8 cellular contexts compared by ENCODE assay signal in genomic region chr14:21734457-21735074, GRCh38.
DNase-seq lines count a peak whose midpoint lies in the region; ATAC-seq, FAIRE-seq and TF ChIP-seq lines count a peak whose summit lies in the region.

No MANE protein-coding gene starts in this region.

- H3K27me3 Mint-ChIP-seq in CD8-positive, alpha-beta T cell (ENCODE audit: low read depth) = peaks cover 33% of the 10 kb centered on the region
- peaks cover 30% of the 10 kb centered on the region for H3K27me3 Mint-ChIP-seq in activated T-cell treated with anti-CD3 and anti-CD28 coated beads, Interleukin-2, amount 50 U/mL, for 72 hours (ENCODE audit: low read depth)

- CTCF ChIA-PET in CD8-positive, alpha-beta T cell (lab: Charles Lee) = interaction anchor here (0.6 to 2.2 kb wide), 17 partner anchors 8 to 1658 kb away, joined by 3 to 32 read pairs (median 3); partner anchors contain the start of gene AJUBA

- H3K9me3 ChIP-seq in CD8-positive, alpha-beta T cell (ENCODE audit: low read length) = no peaks in the 10 kb centered on the region
- H3K9me3 ChIP-seq in kidney (ENCODE audit: control insufficient read depth in 1 of 2, low read length in 2 of 2) = no peaks in the 10 kb centered on the region

- H3K36me3 Mint-ChIP-seq in CD8-positive, alpha-beta T cell = no peaks in the 10 kb centered on the region
- H3K36me3 Mint-ChIP-seq in activated T-cell treated with anti-CD3 and anti-CD28 coated beads, Interleukin-2, amount 50 U/mL, for 72 hours (ENCODE audit: insufficient read depth in 2 of 2) = no peaks in the 10 kb centered on the region

- H3K27ac Mint-ChIP-seq in CD8-positive, alpha-beta T cell = peak overlapping the region; percentile 37
- H3K27ac Mint-ChIP-seq in activated T-cell treated with anti-CD3 and anti-CD28 coated beads, Interleukin-2, amount 50 U/mL, for 72 hours = peak overlapping the region; percentile 11

- peaks cover 18% of the 10 kb centered on the region for H3K4me1 Mint-ChIP-seq in CD8-positive, alpha-beta T cell (ENCODE audit: low read depth)
- peaks cover 20% of the 10 kb centered on the region for H3K4me1 Mint-ChIP-seq in activated T-cell treated with anti-CD3 and anti-CD28 coated beads, Interleukin-2, amount 50 U/mL, for 72 hours (ENCODE audit: low read depth)

- no peaks in the 10 kb centered on the region for H3K4me1 ChIP-seq in CD8-positive, alpha-beta T cell (ENCODE audit: insufficient read depth, low read length)
- no peaks in the 10 kb centered on the region for H3K4me1 ChIP-seq in kidney (ENCODE audit: control insufficient read depth in 1 of 2, insufficient read depth in 1 of 2, low read depth in 1 of 2, low read length in 2 of 2)

- peak in 3 of 7 experiments; percentile 11 to 49 (median 40) for DNase-seq in CD8-positive, alpha-beta T cell
- DNase-seq in NCI-H446 treated with DMSO at 0.1 percent for 48 hours (lab: John Stamatoyannopoulos, UW) = peak; percentile 7
- peak; percentile 45 to 53 for DNase-seq in activated T-cell treated with anti-CD3 and anti-CD28 coated beads, Interleukin-2, amount 50 U/mL, for 72 hours
- DNase-seq in kidney = no peak
- DNase-seq in sciatic nerve (ENCODE audit: low spot score) = no peak
- DNase-seq in NK-92 treated with Interleukin-12 subunit alpha and Interleukin-12 subunit beta, amount 100 ng/mL, for 24 hours (lab: John Stamatoyannopoulos, UW) = no peak

- no peak overlapping the region for H3K9ac ChIP-seq in kidney (ENCODE audit: low read length in 2 of 2)

- no peak overlapping the region for H3K4me3 ChIP-seq in CD8-positive, alpha-beta T cell (ENCODE audit: low read depth, low read length)
- H3K4me3 ChIP-seq in kidney (ENCODE audit: low read length in 2 of 2) = no peak overlapping the region

- H3K27ac ChIP-seq in CD8-positive, alpha-beta T cell (ENCODE audit: low read depth, low read length) = no peak overlapping the region
- no peak overlapping the region for H3K27ac ChIP-seq in kidney (ENCODE audit: low read depth in 2 of 2, low read length in 2 of 2)

- TF ChIP-seq CTCF in CD8-positive, alpha-beta T cell (IDR thresholded peaks at IDR 0.05) = peak; percentile 75
- TF ChIP-seq CTCF in GM12874 (IDR thresholded peaks at IDR 0.05; ENCODE audit: insufficient read depth, low read depth, low read length) (peak; percentile 57; the same call in 1 of the 2 replicates), kidney (IDR thresholded peaks at IDR 0.05; ENCODE audit: borderline replicate concordance, extremely low read depth, insufficient read depth) (peak; percentile 30)

- no peak for FAIRE-seq in kidney (lab: Jason Lieb, UNC)

- H3K9me3 Mint-ChIP-seq in CD8-positive, alpha-beta T cell = no peaks in the 10 kb centered on the region
- H3K9me3 Mint-ChIP-seq in activated T-cell treated with anti-CD3 and anti-CD28 coated beads, Interleukin-2, amount 50 U/mL, for 72 hours = no peaks in the 10 kb centered on the region

- no peaks in the 10 kb centered on the region for H3K27me3 ChIP-seq in CD8-positive, alpha-beta T cell (ENCODE audit: insufficient read depth, low read length)

- H3K36me3 ChIP-seq in CD8-positive, alpha-beta T cell (ENCODE audit: insufficient read depth, low read length) = no peaks in the 10 kb centered on the region
- H3K36me3 ChIP-seq in kidney (ENCODE audit: control insufficient read depth in 1 of 2, insufficient read depth in 2 of 2, low read length in 2 of 2) = no peaks in the 10 kb centered on the region

- POLR2A ChIA-PET in CD8-positive, alpha-beta T cell (lab: Charles Lee) = interaction anchor here (1.0 to 1.2 kb wide), 3 partner anchors 10 to 17 kb away, joined by 3 read pairs; no protein-coding TSS in a partner anchor

- ATAC-seq in CD8-positive, alpha-beta T cell = peak; percentile 37
- ATAC-seq in activated T-cell treated with anti-CD3 and anti-CD28 coated beads, Interleukin-2, amount 50 U/mL, for 72 hours (replicated peaks in 1 of 2) = peak; percentile 31 to 56
- ATAC-seq in sciatic nerve (no peak), HG03025 (IDR thresholded peaks at IDR 0.05; ENCODE audit: low FRiP score, unreplicated experiment) (no peak)

- peak overlapping the region; percentile 45 for H3K4me3 Mint-ChIP-seq in CD8-positive, alpha-beta T cell
- H3K4me3 Mint-ChIP-seq in activated T-cell treated with anti-CD3 and anti-CD28 coated beads, Interleukin-2, amount 50 U/mL, for 72 hours = peak overlapping the region; percentile 59 to 74

- intact Hi-C loops in CD8-positive, alpha-beta T cell (cut with DNase I, micrococcal nuclease) = loop anchor here (1.0 to 5.0 kb wide), 3 partner anchors 11 to 838 kb away; no protein-coding TSS in a partner anchor
- intact Hi-C loops in kidney (cut with DNase I) (no loop called here), sciatic nerve (cut with DNase I) (no loop called here)

Comparison
In these comparisons a context has a peak if more than half of its experiments do, and no peak if none do; other contexts are left out.
1. ATAC-seq: peak in CD8-positive, alpha-beta T cell (single experiment) and activated T-cell treated with anti-CD3 and anti-CD28 coated beads, Interleukin-2, amount 50 U/mL, for 72 hours (2 of 2); none in sciatic nerve (single experiment) and HG03025 (single experiment).
2. DNase-seq: peak in NCI-H446 treated with DMSO at 0.1 percent for 48 hours (single experiment) and activated T-cell treated with anti-CD3 and anti-CD28 coated beads, Interleukin-2, amount 50 U/mL, for 72 hours (2 of 2); none in kidney (single experiment), sciatic nerve (single experiment) and NK-92 treated with Interleukin-12 subunit alpha and Interleukin-12 subunit beta, amount 100 ng/mL, for 24 hours (single experiment).
3. intact Hi-C loops: an anchor here in CD8-positive, alpha-beta T cell (1.0 to 5.0 kb wide); none called in kidney and sciatic nerve.
4. Peak in every context shown above with its lines, with median percentiles within 50 percentile points of each other: CTCF ChIP-seq.